Comparison of ENCODE assay signal across 1 cellular context in the genomic region with DNA sequence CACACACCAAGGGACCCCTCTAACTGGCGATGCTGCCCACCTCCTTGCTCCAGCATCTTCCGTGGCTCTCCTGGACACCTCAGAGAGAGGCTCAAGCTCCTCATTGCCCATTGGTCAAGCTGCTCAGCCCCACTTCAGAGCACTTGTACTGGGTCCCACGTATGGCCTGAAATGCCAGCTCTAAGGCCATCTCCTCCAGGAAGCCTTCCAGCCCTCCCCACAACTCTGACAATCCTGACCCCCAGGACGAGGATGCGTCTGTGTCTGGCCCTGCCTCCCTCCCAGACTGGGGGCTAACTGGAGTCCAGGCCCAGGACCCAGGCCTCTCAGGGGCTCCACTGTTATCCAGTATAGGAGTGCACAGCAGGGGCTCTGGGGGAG.
TF ChIP-seq lines count a peak whose summit lies in the region.

No MANE protein-coding gene starts in this region.

TF ChIP-seq in H1, 55 proteins besides CTCF, POLR2A, EP300 and RAD21:
- TF ChIP-seq, protein P1, sequence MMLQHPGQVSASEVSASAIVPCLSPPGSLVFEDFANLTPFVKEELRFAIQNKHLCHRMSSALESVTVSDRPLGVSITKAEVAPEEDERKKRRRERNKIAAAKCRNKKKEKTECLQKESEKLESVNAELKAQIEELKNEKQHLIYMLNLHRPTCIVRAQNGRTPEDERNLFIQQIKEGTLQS (IDR thresholded peaks at IDR 0.05; ENCODE audit: insufficient read depth, low read depth, low read length), result no peak
- TF ChIP-seq SUZ12 (IDR thresholded peaks at IDR 0.05; ENCODE audit: low read length) (no peak), CHD1 (IDR thresholded peaks at IDR 0.05; ENCODE audit: low read depth, low read length) (no peak), PHF8 (conservative IDR thresholded peaks at IDR 0.05; ENCODE audit: low read depth, low read length) (no peak), KDM1A (IDR thresholded peaks at IDR 0.05; ENCODE audit: borderline replicate concordance, low read length) (no peak), SAP30 (IDR thresholded peaks at IDR 0.05; ENCODE audit: insufficient read depth, insufficient replicate concordance, low read length) (no peak), YY1 (IDR thresholded peaks at IDR 0.05; ENCODE audit: low read depth, low read length) (no peak), TCF12 (IDR thresholded peaks at IDR 0.05; ENCODE audit: low read depth, low read length) (no peak), ZNF274 (IDR thresholded peaks at IDR 0.05; ENCODE audit: borderline replicate concordance, extremely low read depth, low read length) (no peak)
- TF ChIP-seq, protein P2, sequence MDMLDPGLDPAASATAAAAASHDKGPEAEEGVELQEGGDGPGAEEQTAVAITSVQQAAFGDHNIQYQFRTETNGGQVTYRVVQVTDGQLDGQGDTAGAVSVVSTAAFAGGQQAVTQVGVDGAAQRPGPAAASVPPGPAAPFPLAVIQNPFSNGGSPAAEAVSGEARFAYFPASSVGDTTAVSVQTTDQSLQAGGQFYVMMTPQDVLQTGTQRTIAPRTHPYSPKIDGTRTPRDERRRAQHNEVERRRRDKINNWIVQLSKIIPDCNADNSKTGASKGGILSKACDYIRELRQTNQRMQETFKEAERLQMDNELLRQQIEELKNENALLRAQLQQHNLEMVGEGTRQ (IDR thresholded peaks at IDR 0.05; ENCODE audit: low read length), result no peak
TF ChIP-seq in H1: peak in this region for 0.
